Comparison of ENCODE assay signal across 8 cellular contexts in genomic region chr19:14081797-14082674, GRCh38. TPM values are rescaled to one million over a fixed set of nuclear protein-coding genes. Genes with fewer than 3 reads are reported as not detected.
DNase-seq lines count a peak whose midpoint lies in the region; ATAC-seq and TF ChIP-seq lines count a peak whose summit lies in the region.

No MANE protein-coding gene starts in this region.

- H3K4me1 ChIP-seq in adrenal gland (replicated peaks in 1 of 2): peaks cover 14 to 16% of the 10 kb centered on the region in 2 donors

- peak overlapping the region; percentile 77 for H3K4me3 ChIP-seq in Jurkat, Clone E6-1 (ENCODE audit: low read length)
- H3K4me3 ChIP-seq in adrenal gland: peak overlapping the region; percentile 2 to 95 (median 82)

- peak; percentile 79 for DNase-seq in Right ventricle myocardium inferior (ENCODE audit: missing footprints)
- no peak for DNase-seq in Right ventricle myocardium superior
- no peak for DNase-seq in Jurkat, Clone E6-1 (ENCODE audit: low read depth, low spot score)
- peak in 4 of 7 donors; percentile 60 to 78 (median 62) for DNase-seq in adrenal gland
- peak; percentile 71 for DNase-seq in islet precursor cell
- DNase-seq in stimulated activated effector memory CD8-positive, alpha-beta T cell treated with anti-CD3 and anti-CD28 coated beads, Interleukin-12 subunit alpha, Interleukin-12 subunit beta, amount 100 ng/mL, for 72 hours (ENCODE audit: low spot score in 2 of 2): peak; percentile 21 to 67
- no peak for DNase-seq in NCI-H1105 treated with DMSO at 0.1 percent for 48 hours (lab: John Stamatoyannopoulos, UW)
- DNase-seq in SW 1271 (lab: John Stamatoyannopoulos, UW): no peak

- no peaks in the 10 kb centered on the region for H3K27me3 ChIP-seq in adrenal gland

- peaks cover 13% of the 10 kb centered on the region for H3K36me3 Mint-ChIP-seq in stimulated activated effector memory CD8-positive, alpha-beta T cell treated with anti-CD3 and anti-CD28 coated beads, Interleukin-12 subunit alpha, Interleukin-12 subunit beta, amount 100 ng/mL, for 72 hours

- H3K27ac Mint-ChIP-seq in stimulated activated effector memory CD8-positive, alpha-beta T cell treated with anti-CD3 and anti-CD28 coated beads, Interleukin-12 subunit alpha, Interleukin-12 subunit beta, amount 100 ng/mL, for 72 hours: peak overlapping the region; percentile 96

- no peaks in the 10 kb centered on the region for H3K9me3 ChIP-seq in adrenal gland (replicated peaks in 1 of 3)

- ATAC-seq in Right ventricle myocardium inferior: no peak
- no peak for ATAC-seq in Right ventricle myocardium superior (ENCODE audit: poor library complexity)
- peak; percentile 33 for ATAC-seq in stimulated activated effector memory CD8-positive, alpha-beta T cell treated with anti-CD3 and anti-CD28 coated beads, Interleukin-12 subunit alpha, Interleukin-12 subunit beta, amount 100 ng/mL, for 72 hours

- H3K9me3 Mint-ChIP-seq in stimulated activated effector memory CD8-positive, alpha-beta T cell treated with anti-CD3 and anti-CD28 coated beads, Interleukin-12 subunit alpha, Interleukin-12 subunit beta, amount 100 ng/mL, for 72 hours: no peaks in the 10 kb centered on the region

- WGBS in adrenal gland, 4 donors: 16 to 50% (median 20%) methylated on average over 8 to 24 of the region's 24 CpGs

- no peak for TF ChIP-seq POLR2A in adrenal gland (IDR thresholded peaks at IDR 0.05)

- peaks cover 13% of the 10 kb centered on the region for H3K4me1 Mint-ChIP-seq in stimulated activated effector memory CD8-positive, alpha-beta T cell treated with anti-CD3 and anti-CD28 coated beads, Interleukin-12 subunit alpha, Interleukin-12 subunit beta, amount 100 ng/mL, for 72 hours

- TF ChIP-seq CTCF in adrenal gland (IDR thresholded peaks at IDR 0.05): peak in 1 of 6 experiments; percentile 8

- H3K4me3 Mint-ChIP-seq in stimulated activated effector memory CD8-positive, alpha-beta T cell treated with anti-CD3 and anti-CD28 coated beads, Interleukin-12 subunit alpha, Interleukin-12 subunit beta, amount 100 ng/mL, for 72 hours: peak overlapping the region; percentile 91

- peak overlapping the region; percentile 79 to 94 (median 89) for H3K27ac ChIP-seq in adrenal gland

- H3K36me3 ChIP-seq in adrenal gland (replicated peaks in 1 of 2): no peaks in the 10 kb centered on the region

- intact Hi-C loops in Right ventricle myocardium inferior (cut with DNase I): loop anchor here (2.0 to 5.0 kb wide), 3 partner anchors 35 to 77 kb away; partner anchors contain the start of genes ASF1B and PRKACA
- intact Hi-C loops in Right ventricle myocardium superior (cut with DNase I): no loop called here
- intact Hi-C loops in adrenal gland (cut with DNase I): loop anchor here in 1 of 2 donors (10.0 kb wide), 1 partner anchor 53 kb away; the partner anchor contains the start of gene ASF1B

RNA-seq across cellular contexts. Expression of gene C19orf67, which starts 3.5 kb away (rescaled TPM):
- total RNA-seq in Right ventricle myocardium inferior: not detected
- total RNA-seq in Right ventricle myocardium superior: not detected
- polyA plus RNA-seq in Jurkat, Clone E6-1 (2012; ENCODE audit: insufficient read depth, insufficient read length): not detected
- not detected for total RNA-seq in adrenal gland
- polyA plus RNA-seq in adrenal gland: not detected

RNA-seq across cellular contexts. Expression of gene SAMD1, which starts 8.5 kb away (rescaled TPM):
- total RNA-seq in Right ventricle myocardium inferior (60.2 TPM), Right ventricle myocardium superior (51.1 TPM), adrenal gland (10 to 100 TPM; 13.2 to 40.6 (median 27.2) TPM)
- polyA plus RNA-seq in Jurkat, Clone E6-1 (2012; ENCODE audit: insufficient read depth, insufficient read length): 84.3 TPM
- polyA plus RNA-seq in adrenal gland: 10 to 100 TPM; 10.0 to 41.9 (median 28.4) TPM

RNA-seq across cellular contexts. Expression of gene MISP3, which starts 9.4 kb away (rescaled TPM):
- total RNA-seq in Right ventricle myocardium inferior (7.3 TPM), Right ventricle myocardium superior (7.9 TPM), adrenal gland (10 to 100 TPM in 2 of 8 donors, 1 to 10 TPM in 6; 2.4 to 87.9 (median 3.2) TPM)
- polyA plus RNA-seq in Jurkat, Clone E6-1 (2012; ENCODE audit: insufficient read depth, insufficient read length): 3.0 TPM
- polyA plus RNA-seq in adrenal gland: 1 to 10 TPM; 1.7 to 9.8 (median 4.0) TPM

RNA-seq across cellular contexts. Expression of gene PALM3, which starts 20.2 kb away (rescaled TPM):
- total RNA-seq in Right ventricle myocardium inferior (0.41 TPM), Right ventricle myocardium superior (not detected), adrenal gland (under 1 TPM in 3 of 8 donors, not detected in 5; 0.63 to 0.76 (median 0.69) TPM)
- not detected for polyA plus RNA-seq in Jurkat, Clone E6-1 (2012; ENCODE audit: insufficient read depth, insufficient read length)
- polyA plus RNA-seq in adrenal gland: 1 to 10 TPM in 1 of 3 donors, under 1 TPM in 2; 0.18 to 1.9 (median 0.27) TPM

RNA-seq across cellular contexts. Expression of gene PRKACA, which starts 35.5 kb away (rescaled TPM):
- total RNA-seq in Right ventricle myocardium inferior: 494 TPM
- total RNA-seq in Right ventricle myocardium superior: 460 TPM
- polyA plus RNA-seq in Jurkat, Clone E6-1 (2012; ENCODE audit: insufficient read depth, insufficient read length): 49.7 TPM
- 100 to 1,000 TPM; 106 to 457 (median 189) TPM for total RNA-seq in adrenal gland
- polyA plus RNA-seq in adrenal gland: 100 to 1,000 TPM; 145 to 352 (median 155) TPM

Comparison
In these comparisons a context has a peak if more than half of its experiments do, and no peak if none do; other contexts are left out.
1. DNase-seq: peak in Right ventricle myocardium inferior (single experiment), adrenal gland (4 of 7), islet precursor cell (single experiment) and stimulated activated effector memory CD8-positive, alpha-beta T cell treated with anti-CD3 and anti-CD28 coated beads, Interleukin-12 subunit alpha, Interleukin-12 subunit beta, amount 100 ng/mL, for 72 hours (2 of 2); none in Right ventricle myocardium superior (single experiment), Jurkat, Clone E6-1 (single experiment), NCI-H1105 treated with DMSO at 0.1 percent for 48 hours (single experiment) and SW 1271 (0 of 2).